ENCODE assay signal across 40 cellular contexts in the genomic region with DNA sequence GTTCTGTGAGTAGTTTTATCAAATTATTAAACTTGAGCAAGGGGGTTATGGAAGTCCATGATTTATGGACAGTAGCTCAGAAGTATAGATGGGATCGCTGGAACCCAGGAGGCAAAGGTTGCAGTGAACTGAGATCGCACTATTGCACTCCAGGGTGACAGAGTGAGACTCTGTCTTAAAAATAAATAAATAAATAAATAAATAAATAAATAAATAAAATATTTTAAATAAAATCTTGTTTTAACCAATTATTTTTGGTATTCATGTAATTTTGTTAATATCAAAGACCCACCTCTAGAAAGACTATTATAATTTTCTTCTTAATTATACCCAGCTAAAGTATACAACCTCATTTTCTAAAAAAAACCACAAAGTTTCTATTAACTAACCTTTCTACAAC.
"Had no signal": no experiment of that assay in that cellular context is flagged by ENCODE, and none has a peak within 500 bp of the region (broad histone marks: within the 10 kb centered on the region; RNA-seq: fewer than 3 reads in every experiment).

No MANE protein-coding gene starts in this region.

- H3K9me3 ChIP-seq: adrenal gland, body of pancreas had no signal

- H3K27me3 ChIP-seq: adrenal gland, ascending aorta, body of pancreas, brain microvascular endothelial cell, breast epithelium, cardiac muscle cell had no signal

- H3K4me1 ChIP-seq: adrenal gland, ascending aorta, body of pancreas, breast epithelium had no signal

- FAIRE-seq: astrocyte, bronchial epithelial cell had no signal

- H3K27ac Mint-ChIP-seq: activated naive CD4-positive, alpha-beta T cell treated with anti-CD3 and anti-CD28 coated beads for 36 hours; activated naive CD4-positive, alpha-beta T cell treated with anti-CD3 and anti-CD28 coated beads, Interleukin-2, amount 10 ng/mL, durations not matched to agents 7 days and 5 days; activated naive CD4-positive, alpha-beta T cell treated with anti-CD3 and anti-CD28 coated beads, Interleukin-2, amount 50 U/mL, for 24 hours; activated naive CD4-positive, alpha-beta T cell treated with anti-CD3 and anti-CD28 coated beads, Interleukin-2, amount 50 U/mL, for 72 hours; activated naive CD8-positive, alpha-beta T cell; activated naive CD8-positive, alpha-beta T cell treated with anti-CD3 and anti-CD28 coated beads for 36 hours; activated naive CD8-positive, alpha-beta T cell treated with anti-CD3 and anti-CD28 coated beads, Interleukin-2, amount 10 ng/mL, durations not matched to agents 7 days and 5 days; activated naive CD8-positive, alpha-beta T cell treated with anti-CD3 and anti-CD28 coated beads, Interleukin-2, amount 50 U/mL, for 24 hours; activated T-cell treated with anti-CD3 and anti-CD28 coated beads, Interleukin-2, amount 50 U/mL, for 72 hours; activated T-helper 1 cell treated with anti-CD3 and anti-CD28 coated beads, Interleukin-12 subunit alpha, Interleukin-12 subunit beta, Interleukin-2, Interleukin-4 antibody, amounts not matched to agents 30 ng/mL and 10 ng/mL and 1 ng/mL, durations not matched to agents 14 hours and 24 hours and 36 hours; activated T-helper 17 cell treated with anti-CD3 and anti-CD28 coated beads, Interleukin-2, amount 50 U/mL, for 72 hours; activated T-helper 2 cell treated with anti-CD3 and anti-CD28 coated beads, Interferon-gamma antibody, Interleukin-2, Interleukin-4, amounts not matched to agents 10 μg/mL and 5 μg/mL and 100 μg/mL, durations not matched to agents 14 hours and 24 hours and 36 hours; brain had no signal

- H3K27me3 Mint-ChIP-seq: activated naive CD4-positive, alpha-beta T cell treated with anti-CD3 and anti-CD28 coated beads, Interleukin-2, amount 10 ng/mL, durations not matched to agents 7 days and 5 days; activated naive CD4-positive, alpha-beta T cell treated with anti-CD3 and anti-CD28 coated beads, Interleukin-2, amount 50 U/mL, for 24 hours; activated naive CD8-positive, alpha-beta T cell; activated naive CD8-positive, alpha-beta T cell treated with anti-CD3 and anti-CD28 coated beads for 36 hours; activated naive CD8-positive, alpha-beta T cell treated with anti-CD3 and anti-CD28 coated beads, Interleukin-2, amount 10 ng/mL, durations not matched to agents 7 days and 5 days; activated naive CD8-positive, alpha-beta T cell treated with anti-CD3 and anti-CD28 coated beads, Interleukin-2, amount 50 U/mL, for 24 hours; activated T-helper 17 cell treated with anti-CD3 and anti-CD28 coated beads, Interleukin-2, amount 50 U/mL, for 72 hours; brain; central memory CD8-positive, alpha-beta T cell had no signal

- H3K4me3 Mint-ChIP-seq: activated naive CD4-positive, alpha-beta T cell treated with anti-CD3 and anti-CD28 coated beads for 36 hours; activated naive CD4-positive, alpha-beta T cell treated with anti-CD3 and anti-CD28 coated beads, Interleukin-2, amount 10 ng/mL, durations not matched to agents 7 days and 5 days; activated naive CD4-positive, alpha-beta T cell treated with anti-CD3 and anti-CD28 coated beads, Interleukin-2, amount 50 U/mL, for 24 hours; activated naive CD8-positive, alpha-beta T cell; activated naive CD8-positive, alpha-beta T cell treated with anti-CD3 and anti-CD28 coated beads for 36 hours; activated naive CD8-positive, alpha-beta T cell treated with anti-CD3 and anti-CD28 coated beads, Interleukin-2, amount 10 ng/mL, durations not matched to agents 7 days and 5 days; activated naive CD8-positive, alpha-beta T cell treated with anti-CD3 and anti-CD28 coated beads, Interleukin-2, amount 50 U/mL, for 24 hours; activated T-cell treated with anti-CD3 and anti-CD28 coated beads, Interleukin-2, amount 50 U/mL, for 4 hours; activated T-cell treated with anti-CD3 and anti-CD28 coated beads, Interleukin-2, amount 50 U/mL, for 72 hours; activated T-helper 1 cell treated with anti-CD3 and anti-CD28 coated beads, Interleukin-12 subunit alpha, Interleukin-12 subunit beta, Interleukin-2, Interleukin-4 antibody, amounts not matched to agents 30 ng/mL and 10 ng/mL and 1 ng/mL, durations not matched to agents 14 hours and 24 hours and 36 hours; activated T-helper 17 cell treated with anti-CD3 and anti-CD28 coated beads, Interleukin-2, amount 50 U/mL, for 72 hours; brain; central memory CD8-positive, alpha-beta T cell had no signal

- DNase-seq: activated effector memory CD4-positive, alpha-beta T cell treated with anti-CD3 and anti-CD28 coated beads, Interleukin-2, amount 50 U/mL, for 16 hours; activated effector memory CD4-positive, alpha-beta T cell treated with Interleukin-2 at 50 U/mL for 16 hours; activated gamma-delta T cell; activated gamma-delta T cell treated with Interleukin-2 at 50 U/mL for 16 hours; activated naive CD4-positive, alpha-beta T cell; activated naive CD4-positive, alpha-beta T cell treated with anti-CD3 and anti-CD28 coated beads for 36 hours; activated naive CD4-positive, alpha-beta T cell treated with anti-CD3 and anti-CD28 coated beads, Interleukin-2, amount 10 ng/mL, durations not matched to agents 7 days and 5 days; activated naive CD4-positive, alpha-beta T cell treated with anti-CD3 and anti-CD28 coated beads, Interleukin-2, amount 50 U/mL, for 16 hours; activated naive CD4-positive, alpha-beta T cell treated with Interleukin-2 at 50 U/mL for 16 hours; activated naive CD8-positive, alpha-beta T cell treated with anti-CD3 and anti-CD28 coated beads for 36 hours; activated naive CD8-positive, alpha-beta T cell treated with anti-CD3 and anti-CD28 coated beads, Interleukin-2, amount 10 ng/mL, durations not matched to agents 7 days and 5 days; activated naive CD8-positive, alpha-beta T cell treated with anti-CD3 and anti-CD28 coated beads, Interleukin-2, amount 50 U/mL, for 24 hours; activated T-cell treated with anti-CD3 and anti-CD28 coated beads for 4 hours; activated T-cell treated with anti-CD3 and anti-CD28 coated beads, Interleukin-2, amount 50 U/mL, for 1 hour; activated T-cell treated with anti-CD3 and anti-CD28 coated beads, Interleukin-2, amount 50 U/mL, for 4 hours; activated T-cell treated with anti-CD3 and anti-CD28 coated beads, Interleukin-2, amount 50 U/mL, for 48 hours; activated T-cell treated with anti-CD3 and anti-CD28 coated beads, Interleukin-2, amount 50 U/mL, for 72 hours; adrenal gland; amniotic stem cell; amygdala; anterior cingulate cortex; aorta; body of pancreas; brain microvascular endothelial cell; caudate nucleus; central memory CD4-positive, alpha-beta T cell; cerebellar nuclear complex had no signal

- H3K9me3 Mint-ChIP-seq: activated naive CD4-positive, alpha-beta T cell treated with anti-CD3 and anti-CD28 coated beads, Interleukin-2, amount 50 U/mL, for 24 hours had no signal

- ATAC-seq: activated naive CD4-positive, alpha-beta T cell treated with anti-CD3 and anti-CD28 coated beads, Interleukin-2, amount 50 U/mL, for 72 hours; activated naive CD8-positive, alpha-beta T cell treated with anti-CD3 and anti-CD28 coated beads, Interleukin-2, amount 50 U/mL, for 24 hours; activated T-cell treated with anti-CD3 and anti-CD28 coated beads, Interleukin-2, amount 50 U/mL, for 4 hours; activated T-cell treated with anti-CD3 and anti-CD28 coated beads, Interleukin-2, amount 50 U/mL, for 72 hours; activated T-helper 17 cell treated with anti-CD3 and anti-CD28 coated beads, Interleukin-2, amount 50 U/mL, for 72 hours; body of pancreas had no signal

- H3K4me1 Mint-ChIP-seq: activated naive CD4-positive, alpha-beta T cell treated with anti-CD3 and anti-CD28 coated beads, Interleukin-2, amount 10 ng/mL, durations not matched to agents 7 days and 5 days; activated naive CD4-positive, alpha-beta T cell treated with anti-CD3 and anti-CD28 coated beads, Interleukin-2, amount 50 U/mL, for 24 hours; activated naive CD8-positive, alpha-beta T cell treated with anti-CD3 and anti-CD28 coated beads for 36 hours; activated naive CD8-positive, alpha-beta T cell treated with anti-CD3 and anti-CD28 coated beads, Interleukin-2, amount 10 ng/mL, durations not matched to agents 7 days and 5 days; activated naive CD8-positive, alpha-beta T cell treated with anti-CD3 and anti-CD28 coated beads, Interleukin-2, amount 50 U/mL, for 24 hours; activated T-helper 17 cell treated with anti-CD3 and anti-CD28 coated beads, Interleukin-2, amount 50 U/mL, for 72 hours; brain; central memory CD8-positive, alpha-beta T cell had no signal

- H3K27ac ChIP-seq: adrenal gland, ascending aorta, body of pancreas, brain microvascular endothelial cell, breast epithelium, cardiac muscle cell had no signal

- H3K36me3 ChIP-seq: adrenal gland, ascending aorta, brain microvascular endothelial cell, breast epithelium, cardiac muscle cell had no signal

- H3K36me3 Mint-ChIP-seq: activated naive CD4-positive, alpha-beta T cell treated with anti-CD3 and anti-CD28 coated beads, Interleukin-2, amount 10 ng/mL, durations not matched to agents 7 days and 5 days; activated naive CD4-positive, alpha-beta T cell treated with anti-CD3 and anti-CD28 coated beads, Interleukin-2, amount 50 U/mL, for 24 hours; activated naive CD4-positive, alpha-beta T cell treated with anti-CD3 and anti-CD28 coated beads, Interleukin-2, amount 50 U/mL, for 72 hours; activated naive CD8-positive, alpha-beta T cell treated with anti-CD3 and anti-CD28 coated beads for 36 hours; activated naive CD8-positive, alpha-beta T cell treated with anti-CD3 and anti-CD28 coated beads, Interleukin-2, amount 10 ng/mL, durations not matched to agents 7 days and 5 days; brain had no signal

- H3K4me3 ChIP-seq: adrenal gland, ascending aorta, body of pancreas, breast epithelium, cardiac muscle cell had no signal
